ENCODE assay signal across 29 cellular contexts in genomic region chr11:8998017-8998416, GRCh38. TPM values are rescaled to one million over a fixed set of nuclear protein-coding genes. Genes with fewer than 3 reads are reported as not detected.
DNase-seq lines count a peak whose midpoint lies in the region; ATAC-seq, FAIRE-seq and TF ChIP-seq lines count a peak whose summit lies in the region.
"Had no signal": no experiment of that assay in that cellular context is flagged by ENCODE, and none has a peak within 500 bp of the region (broad histone marks: within the 10 kb centered on the region; RNA-seq: fewer than 3 reads in every experiment).

No MANE protein-coding gene starts in this region.

- POLR2A ChIA-PET in HepG2 (lab: Yijun Ruan, JAX): interaction anchor here (2.8 kb wide), 1 partner anchor 33 kb away, joined by 8 read pairs; no protein-coding TSS in a partner anchor

- peak overlapping the region; percentile 48 for H3K4me2 ChIP-seq in HepG2 (ENCODE audit: low read depth, low read length)
- H3K4me2 ChIP-seq: BLaER1 had no signal

- peak overlapping the region; percentile 21 for H2AFZ ChIP-seq in HepG2 (ENCODE audit: low read length)

- peak; percentile 85 for ATAC-seq in HepG2
- ATAC-seq in right lobe of liver: no peak
- no peak for ATAC-seq in sciatic nerve

- H3K4me1 ChIP-seq in HepG2 (ENCODE audit: insufficient read depth, low read length) (peaks cover 17% of the 10 kb centered on the region), right lobe of liver (no peaks in the 10 kb centered on the region)
- H3K4me1 ChIP-seq: BE2C had no signal

- WGBS in HepG2 (ENCODE audit: low lambda C conversion rate): 0% methylated on average over 2 of the region's 2 CpGs
- 79% methylated on average over 2 of the region's 2 CpGs for WGBS in right lobe of liver (ENCODE audit: insufficient coverage, low coverage, low lambda C conversion rate, missing lambda C conversion rate)

- H3K9ac ChIP-seq in HepG2 (ENCODE audit: insufficient read depth, low read depth, low read length): no peak overlapping the region
- H3K9ac ChIP-seq: BLaER1 had no signal

- TF ChIP-seq RAD21 in HepG2 (CRISPR knock-in tag; IDR thresholded peaks at IDR 0.05): no peak

- DNase-seq in HepG2 (ENCODE audit: low spot score) (peak; percentile 52), right lobe of liver (no peak), amniotic epithelial cell (ENCODE audit: low read depth) (peak; percentile 10), foreskin melanocyte (peak; percentile 44), sciatic nerve (ENCODE audit: low spot score) (no peak), GM03348 (ENCODE audit: low spot score) (no peak)
- DNase-seq: 8988T; ACHN; BE2C; C1 segment of cervical spinal cord; CD4-positive, alpha-beta memory T cell; CD4-positive, CD25-positive, alpha-beta regulatory T cell; CD8-positive, alpha-beta memory T cell; COR-L47; DMS 273 treated with DMSO at 0.1 percent for 48 hours; DMS153; DMS53; DMS79; DND-41; EL; GDM1 had no signal

- BruUV-seq in HepG2 (replicated peaks; lab: Mats Ljungman, UMichigan): no TSS peak

- CTCF ChIA-PET in HepG2 (lab: Yijun Ruan, JAX; ENCODE audit: low intra/inter-chr PET ratio, low total read pairs): no interaction called here

- H3K9me3 ChIP-seq in HepG2 (ENCODE audit: low read length) (no peaks in the 10 kb centered on the region), right lobe of liver (no peaks in the 10 kb centered on the region)
- H3K9me3 ChIP-seq: BE2C had no signal

- peak; percentile 49 for FAIRE-seq in HepG2 (lab: Jason Lieb, UNC)
- FAIRE-seq: A204.1, GM12891 had no signal

- no peaks in the 10 kb centered on the region for H3K36me3 ChIP-seq in HepG2 (replicated peaks in 1 of 2; ENCODE audit: control insufficient read depth in 1 of 2, insufficient read depth in 2 of 2, low read length in 2 of 2)
- no peaks in the 10 kb centered on the region for H3K36me3 ChIP-seq in right lobe of liver
- H3K36me3 ChIP-seq: BE2C, BLaER1 had no signal

- in situ Hi-C loops in HepG2 (cut with HindIII; ENCODE audit: extremely low pct_ligation_motif_present, low pct_unique_long_range_greater_than_20kb): no loop called here

- H3K4me3 ChIP-seq in HepG2 (replicated peaks in 1 of 3; ENCODE audit: insufficient read depth in 1 of 3, low read depth in 2 of 3, low read length in 3 of 3) (no peak overlapping the region), right lobe of liver (no peak overlapping the region)
- H3K4me3 ChIP-seq: BLaER1 had no signal

- no peak overlapping the region for H3K27ac ChIP-seq in HepG2 (ENCODE audit: extremely low read length, insufficient read depth, low read length)
- no peak overlapping the region for H3K27ac ChIP-seq in right lobe of liver
- H3K27ac ChIP-seq: BLaER1 had no signal

- no peaks in the 10 kb centered on the region for H3K79me2 ChIP-seq in HepG2 (ENCODE audit: insufficient read depth, low read length)

- intact Hi-C loops in HepG2 (cut with micrococcal nuclease; ENCODE audit: unreplicated experiment): no loop called here
- intact Hi-C loops in right lobe of liver (cut with DNase I): no loop called here
- intact Hi-C loops in sciatic nerve (cut with DNase I): no loop called here

- TF ChIP-seq POLR2A in HepG2 (IDR thresholded peaks at IDR 0.05; ENCODE audit: insufficient read depth in 1 of 2, low read depth in 2 of 2, low read length in 2 of 2): no peak
- no peak for TF ChIP-seq POLR2A in right lobe of liver (IDR thresholded peaks at IDR 0.05)

- TF ChIP-seq CTCF in HepG2 (CRISPR knock-in tag; IDR thresholded peaks at IDR 0.05) (no peak), right lobe of liver (IDR thresholded peaks at IDR 0.05) (no peak)

- peaks cover 0 to 14% of the 10 kb centered on the region in 2 experiments; a peak in 4 of 5 replicates for H3K27me3 ChIP-seq in HepG2 (ENCODE audit: control insufficient read depth in 1 of 2, insufficient read depth in 2 of 2, low read length in 2 of 2)
- H3K27me3 ChIP-seq in right lobe of liver: peaks cover 0 to 13% of the 10 kb centered on the region in 2 donors

- TF ChIP-seq EP300 in HepG2 (IDR thresholded peaks at IDR 0.05; ENCODE audit: low read depth in 2 of 2, low read length in 2 of 2) (no peak), HepG2 (CRISPR knock-in tag; IDR thresholded peaks at IDR 0.05; ENCODE audit: borderline replicate concordance) (no peak)

- H4K20me1 ChIP-seq in HepG2 (ENCODE audit: insufficient read depth, low read length): no peaks in the 10 kb centered on the region
- H4K20me1 ChIP-seq: BLaER1 had no signal

RNA-seq across cellular contexts. Expression of gene NRIP3, which starts 5.8 kb away (rescaled TPM):
- total RNA-seq in HepG2 (2016; rRNA removed; fragmentation: Illumina TruSeq; extraction: Trizol) (0.07 and 0.24 TPM in 2 replicates), right lobe of liver (under 1 TPM in 4 of 6 experiments, not detected in 2; 0.31 to 0.84 (median 0.37) TPM), sciatic nerve (0.62 TPM)
- not detected in 2 replicates for total RNA-seq in HepG2 (2016; cell fraction: cytosol; rRNA removed; fragmentation: Illumina TruSeq; extraction: Trizol; ENCODE audit: low read depth)
- total RNA-seq in HepG2 (2016; cell fraction: insoluble cytoplasmic fraction; rRNA removed; fragmentation: Illumina TruSeq; extraction: Trizol): 0.04 and 0.06 TPM in 2 replicates
- 0.07 and 0.12 TPM in 2 replicates for total RNA-seq in HepG2 (2016; cell fraction: membrane; rRNA removed; fragmentation: Illumina TruSeq; extraction: Trizol)
- not detected in 2 replicates for total RNA-seq in HepG2 (2016; cell fraction: nucleus; rRNA removed; fragmentation: Illumina TruSeq; extraction: Trizol)
- polyA plus RNA-seq in HepG2 (2011; rRNA removed): 0.03 and 0.04 TPM in 2 replicates
- 0.04 and 0.06 TPM in 2 replicates for polyA plus RNA-seq in HepG2 (2011; cell fraction: cytosol; rRNA removed)
- polyA plus RNA-seq in HepG2 (2011; cell fraction: nucleus; rRNA removed): 0.05 and 0.19 TPM in 2 replicates
- polyA plus RNA-seq in HepG2 (2012): 0.07 and 0.12 TPM in 2 replicates
- polyA plus RNA-seq in HepG2 (2016; cell fraction: cytosol; fragmentation: Illumina TruSeq; extraction: Trizol; ENCODE audit: low read depth): not detected in 2 replicates
- not detected in 2 replicates for polyA plus RNA-seq in HepG2 (2016; cell fraction: insoluble cytoplasmic fraction; fragmentation: Illumina TruSeq; extraction: Trizol; ENCODE audit: low read depth)
- polyA plus RNA-seq in HepG2 (2016; cell fraction: membrane; fragmentation: Illumina TruSeq; extraction: Trizol; ENCODE audit: low read depth): not detected in 2 replicates
- polyA plus RNA-seq in HepG2 (2016; cell fraction: nucleus; fragmentation: Illumina TruSeq; extraction: Trizol; ENCODE audit: insufficient read depth, low read depth): not detected in 2 replicates
- 0.06 TPM in 1 of 2 replicates, not detected in the other for polyA minus RNA-seq in HepG2 (2011; rRNA and poly(A)+ RNA removed; ENCODE audit: low replicate concordance)
- polyA minus RNA-seq in HepG2 (2011; cell fraction: cytosol; rRNA and poly(A)+ RNA removed): not detected in 2 replicates
- not detected in 2 replicates for polyA minus RNA-seq in HepG2 (2011; cell fraction: nucleus; rRNA and poly(A)+ RNA removed)

RNA-seq across cellular contexts. Expression of gene TMEM9B, which starts 33.8 kb away (rescaled TPM):
- 17.4 and 20.8 TPM in 2 replicates for total RNA-seq in HepG2 (2016; rRNA removed; fragmentation: Illumina TruSeq; extraction: Trizol)
- total RNA-seq in HepG2 (2016; cell fraction: cytosol; rRNA removed; fragmentation: Illumina TruSeq; extraction: Trizol; ENCODE audit: low read depth): 12.2 and 14.3 TPM in 2 replicates
- total RNA-seq in HepG2 (2016; cell fraction: insoluble cytoplasmic fraction; rRNA removed; fragmentation: Illumina TruSeq; extraction: Trizol): 17.2 and 21.3 TPM in 2 replicates
- 25.3 and 25.6 TPM in 2 replicates for total RNA-seq in HepG2 (2016; cell fraction: membrane; rRNA removed; fragmentation: Illumina TruSeq; extraction: Trizol)
- total RNA-seq in HepG2 (2016; cell fraction: nucleus; rRNA removed; fragmentation: Illumina TruSeq; extraction: Trizol): 13.8 and 15.3 TPM in 2 replicates
- 12.3 and 12.4 TPM in 2 replicates for polyA plus RNA-seq in HepG2 (2011; rRNA removed)
- polyA plus RNA-seq in HepG2 (2011; cell fraction: cytosol; rRNA removed): 6.4 and 13.3 TPM in 2 replicates
- polyA plus RNA-seq in HepG2 (2011; cell fraction: nucleus; rRNA removed): 2.8 and 4.6 TPM in 2 replicates
- polyA plus RNA-seq in HepG2 (2012): 13.0 and 19.3 TPM in 2 replicates
- 14.7 and 19.1 TPM in 2 replicates for polyA plus RNA-seq in HepG2 (2016; cell fraction: cytosol; fragmentation: Illumina TruSeq; extraction: Trizol; ENCODE audit: low read depth)
- polyA plus RNA-seq in HepG2 (2016; cell fraction: insoluble cytoplasmic fraction; fragmentation: Illumina TruSeq; extraction: Trizol; ENCODE audit: low read depth): 21.0 and 21.7 TPM in 2 replicates
- 23.1 and 24.9 TPM in 2 replicates for polyA plus RNA-seq in HepG2 (2016; cell fraction: membrane; fragmentation: Illumina TruSeq; extraction: Trizol; ENCODE audit: low read depth)
- 24.7 and 25.5 TPM in 2 replicates for polyA plus RNA-seq in HepG2 (2016; cell fraction: nucleus; fragmentation: Illumina TruSeq; extraction: Trizol; ENCODE audit: insufficient read depth, low read depth)
- polyA minus RNA-seq in HepG2 (2011; rRNA and poly(A)+ RNA removed; ENCODE audit: low replicate concordance): 5.0 and 18.1 TPM in 2 replicates
- polyA minus RNA-seq in HepG2 (2011; cell fraction: cytosol; rRNA and poly(A)+ RNA removed): 3.5 and 4.5 TPM in 2 replicates
- 5.5 and 6.5 TPM in 2 replicates for polyA minus RNA-seq in HepG2 (2011; cell fraction: nucleus; rRNA and poly(A)+ RNA removed)
- total RNA-seq in right lobe of liver: 10 to 100 TPM; 15.5 to 33.6 (median 19.8) TPM
- total RNA-seq in sciatic nerve: 44.0 TPM

RNA-seq across cellular contexts. Expression of gene ASCL3, which starts 55.2 kb away (rescaled TPM):
- total RNA-seq in HepG2 (2016; rRNA removed; fragmentation: Illumina TruSeq; extraction: Trizol): not detected in 2 replicates
- total RNA-seq in HepG2 (2016; cell fraction: cytosol; rRNA removed; fragmentation: Illumina TruSeq; extraction: Trizol; ENCODE audit: low read depth): not detected in 2 replicates
- total RNA-seq in HepG2 (2016; cell fraction: insoluble cytoplasmic fraction; rRNA removed; fragmentation: Illumina TruSeq; extraction: Trizol): not detected in 2 replicates
- total RNA-seq in HepG2 (2016; cell fraction: membrane; rRNA removed; fragmentation: Illumina TruSeq; extraction: Trizol): not detected in 2 replicates
- not detected in 2 replicates for total RNA-seq in HepG2 (2016; cell fraction: nucleus; rRNA removed; fragmentation: Illumina TruSeq; extraction: Trizol)
- polyA plus RNA-seq in HepG2 (2011; rRNA removed): not detected in 2 replicates
- polyA plus RNA-seq in HepG2 (2011; cell fraction: cytosol; rRNA removed): not detected in 2 replicates
- polyA plus RNA-seq in HepG2 (2011; cell fraction: nucleus; rRNA removed): not detected in 2 replicates
- not detected in 2 replicates for polyA plus RNA-seq in HepG2 (2012)
- polyA plus RNA-seq in HepG2 (2016; cell fraction: cytosol; fragmentation: Illumina TruSeq; extraction: Trizol; ENCODE audit: low read depth): not detected in 2 replicates
- not detected in 2 replicates for polyA plus RNA-seq in HepG2 (2016; cell fraction: insoluble cytoplasmic fraction; fragmentation: Illumina TruSeq; extraction: Trizol; ENCODE audit: low read depth)
- not detected in 2 replicates for polyA plus RNA-seq in HepG2 (2016; cell fraction: membrane; fragmentation: Illumina TruSeq; extraction: Trizol; ENCODE audit: low read depth)
- not detected in 2 replicates for polyA plus RNA-seq in HepG2 (2016; cell fraction: nucleus; fragmentation: Illumina TruSeq; extraction: Trizol; ENCODE audit: insufficient read depth, low read depth)
- not detected in 2 replicates for polyA minus RNA-seq in HepG2 (2011; rRNA and poly(A)+ RNA removed; ENCODE audit: low replicate concordance)
- not detected in 2 replicates for polyA minus RNA-seq in HepG2 (2011; cell fraction: cytosol; rRNA and poly(A)+ RNA removed)
- polyA minus RNA-seq in HepG2 (2011; cell fraction: nucleus; rRNA and poly(A)+ RNA removed): not detected in 2 replicates
- not detected for total RNA-seq in right lobe of liver
- not detected for total RNA-seq in sciatic nerve
- total RNA-seq: A673; CD4-positive, alpha-beta memory T cell; CD4-positive, CD25-positive, alpha-beta regulatory T cell; CD8-positive, alpha-beta memory T cell; Daoy; G401 had no signal
- polyA plus RNA-seq: AG04450; CD14-positive monocyte; CD4-positive, alpha-beta memory T cell; CD4-positive, CD25-positive, alpha-beta regulatory T cell; CD8-positive, alpha-beta memory T cell had no signal

Comparison
In these comparisons a context has a peak if more than half of its experiments do, and no peak if none do; other contexts are left out.
1. DNase-seq: peak in HepG2 (single experiment), amniotic epithelial cell (single experiment) and foreskin melanocyte (single experiment); none in right lobe of liver (0 of 3), sciatic nerve (single experiment) and GM03348 (single experiment).